ENCODE assay signal across 19 cellular contexts in the genomic region with DNA sequence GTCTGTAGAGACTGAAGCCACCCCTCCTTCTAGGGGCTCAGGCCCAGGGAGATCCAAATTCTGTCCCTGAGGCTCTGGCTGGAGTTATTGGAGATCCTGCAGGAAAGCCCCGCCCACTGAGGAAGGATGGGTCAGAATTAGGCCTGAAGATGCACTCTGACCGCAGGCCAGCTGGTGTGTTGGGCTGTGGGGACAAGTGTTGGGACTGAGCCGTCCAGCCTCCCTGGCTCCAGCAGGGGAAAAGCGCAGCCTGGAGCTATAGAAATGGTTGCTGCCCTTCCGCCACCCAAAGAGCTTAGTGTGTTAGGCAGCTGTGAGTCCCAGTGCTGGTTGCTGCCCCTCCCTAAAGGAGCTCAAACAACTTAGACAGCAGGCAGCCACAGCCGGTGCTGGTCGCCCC. TPM values are rescaled to one million over a fixed set of nuclear protein-coding genes. Genes with fewer than 3 reads are reported as not detected.
"Had no signal": no experiment of that assay in that cellular context is flagged by ENCODE, and none has a peak within 500 bp of the region (broad histone marks: within the 10 kb centered on the region; RNA-seq: fewer than 3 reads in every experiment).

No MANE protein-coding gene starts in this region.

- DNase-seq: foreskin melanocyte; heart left ventricle; hippocampal formation; mammary epithelial cell; naive thymus-derived CD8-positive, alpha-beta T cell; nucleus accumbens; ovary; stimulated activated CD4-positive, alpha-beta T cell treated with anti-CD3 and anti-CD28 coated beads, Interleukin-4, amount 100 ng/mL, for 1 hour; stimulated activated CD8-positive, alpha-beta memory T cell treated with anti-CD3 and anti-CD28 coated beads, Interleukin-4, amount 100 ng/mL, for 48 hours; stimulated activated naive CD8-positive, alpha-beta T cell treated with anti-CD3 and anti-CD28 coated beads, Interleukin-15, Interleukin-2, amounts not matched to agents 100 U/mL and 50 U/mL, for 24 hours; thyroid gland; uterus had no signal

- H3K4me1 ChIP-seq: heart left ventricle, right atrium auricular region, suprapubic skin, thyroid gland, upper lobe of left lung, uterus had no signal

- H3K9me3 ChIP-seq: heart left ventricle, ovary, right atrium auricular region, suprapubic skin, thyroid gland, upper lobe of left lung, uterus had no signal

- H3K4me3 ChIP-seq: heart left ventricle, ovary, right atrium auricular region, suprapubic skin, thyroid gland, upper lobe of left lung, uterus had no signal

- H3K36me3 ChIP-seq: heart left ventricle, ovary, right atrium auricular region, suprapubic skin, thyroid gland, upper lobe of left lung, uterus had no signal

- H3K27me3 ChIP-seq: heart left ventricle, ovary, right atrium auricular region, suprapubic skin, thyroid gland, upper lobe of left lung, uterus had no signal

- H3K27ac ChIP-seq: heart left ventricle, ovary, right atrium auricular region, suprapubic skin, thyroid gland, upper lobe of left lung, uterus had no signal

- FAIRE-seq: islet of Langerhans had no signal

- ATAC-seq: heart left ventricle; left lobe of liver; naive thymus-derived CD8-positive, alpha-beta T cell; stimulated activated effector memory CD8-positive, alpha-beta T cell treated with anti-CD3 and anti-CD28 coated beads, Interleukin-12 subunit alpha, Interleukin-12 subunit beta, amount 100 ng/mL, for 72 hours; stimulated activated naive CD8-positive, alpha-beta T cell treated with anti-CD3 and anti-CD28 coated beads, Interleukin-15, Interleukin-2, amounts not matched to agents 100 U/mL and 50 U/mL, for 24 hours had no signal

RNA-seq across cellular contexts. Expression of gene PRRX1, which starts 33.0 kb away (rescaled TPM):
- total RNA-seq: mononuclear cell; naive thymus-derived CD8-positive, alpha-beta T cell had no signal
- polyA plus RNA-seq: naive thymus-derived CD8-positive, alpha-beta T cell had no signal
